ENCODE assay signal across 1 cellular context in the genomic region with DNA sequence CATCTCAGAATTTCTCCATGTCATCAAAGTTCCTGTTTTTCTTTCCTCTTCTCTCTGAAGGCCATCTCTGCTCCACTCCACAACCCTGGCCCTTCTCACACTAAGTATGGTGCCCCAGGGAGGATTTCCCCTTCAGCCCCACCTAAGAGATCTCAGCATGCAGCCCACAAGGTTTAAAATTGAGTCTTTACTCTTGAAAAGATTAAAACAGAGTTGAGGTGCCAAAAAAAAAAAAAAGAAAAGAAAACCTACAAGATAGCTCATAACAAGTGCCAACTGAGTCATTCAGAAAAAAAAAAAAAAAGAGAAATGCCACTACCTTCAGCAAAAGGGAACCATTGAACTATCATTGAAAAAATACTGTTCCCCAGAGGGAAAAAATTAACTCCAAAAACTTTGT.
TF ChIP-seq lines count a peak whose summit lies in the region.

No MANE protein-coding gene starts in this region.

TF ChIP-seq in GM12878, 131 proteins besides CTCF, POLR2A, EP300 and RAD21 (continued from another document and continues in another):
- TF ChIP-seq ATF2 (IDR thresholded peaks at IDR 0.05; ENCODE audit: low read length) (peak; percentile 51; the same call in 1 of the 2 replicates), CEBPB (IDR thresholded peaks at IDR 0.05; ENCODE audit: borderline replicate concordance in 1 of 2, low read depth in 2 of 2, low read length in 2 of 2) (no peak), YY1 (IDR thresholded peaks at IDR 0.05; ENCODE audit: low read depth, low read length) (no peak), NFIC (IDR thresholded peaks at IDR 0.05; ENCODE audit: low read depth, low read length) (peak; percentile 69), MEF2A (IDR thresholded peaks at IDR 0.05; ENCODE audit: insufficient read depth, low read depth, low read length) (no peak), MTA3 (IDR thresholded peaks at IDR 0.05; ENCODE audit: borderline replicate concordance, low read length) (no peak), ELK1 (IDR thresholded peaks at IDR 0.05; ENCODE audit: low read depth, low read length) (no peak), SRF (IDR thresholded peaks at IDR 0.05; ENCODE audit: low read depth in 2 of 2, low read length in 2 of 2) (no peak), SMC3 (IDR thresholded peaks at IDR 0.05; ENCODE audit: borderline replicate concordance, low read length) (no peak), HDAC2 (IDR thresholded peaks at IDR 0.05) (no peak), ZBTB11 (CRISPR knock-in tag; IDR thresholded peaks at IDR 0.05) (no peak), MYB (IDR thresholded peaks at IDR 0.05; ENCODE audit: borderline replicate concordance, low read depth, low read length) (no peak), ZNF274 (IDR thresholded peaks at IDR 0.05; ENCODE audit: insufficient read depth, insufficient read length) (no peak), PML (IDR thresholded peaks at IDR 0.05; ENCODE audit: low read length) (no peak), TARDBP (IDR thresholded peaks at IDR 0.05; ENCODE audit: borderline replicate concordance) (no peak), TBL1XR1 (IDR thresholded peaks at IDR 0.05; ENCODE audit: low read depth, low read length) (no peak), CHD4 (IDR thresholded peaks at IDR 0.05) (no peak), BCL11A (IDR thresholded peaks at IDR 0.05; ENCODE audit: low read depth, low read length) (no peak), MEF2B (IDR thresholded peaks at IDR 0.05; ENCODE audit: partially characterized antibody, poor library complexity, severe bottlenecking) (peak; percentile 32), POU2F2 (IDR thresholded peaks at IDR 0.05; ENCODE audit: borderline replicate concordance, low read depth, low read length) (no peak), USF1 (IDR thresholded peaks at IDR 0.05; ENCODE audit: borderline replicate concordance, extremely low read length, insufficient read depth, low read depth, low read length) (no peak), BRCA1 (IDR thresholded peaks at IDR 0.05; ENCODE audit: low read depth, low read length) (no peak), ZNF622 (IDR thresholded peaks at IDR 0.05) (no peak), CBX5 (IDR thresholded peaks at IDR 0.05; ENCODE audit: low read depth) (no peak), SUPT20H (IDR thresholded peaks at IDR 0.05; ENCODE audit: borderline replicate concordance, control insufficient read depth, low read depth, low read length) (no peak), HDGF (IDR thresholded peaks at IDR 0.05) (no peak), RFX5 (IDR thresholded peaks at IDR 0.05; ENCODE audit: low read depth, low read length) (no peak), HCFC1 (IDR thresholded peaks at IDR 0.05; ENCODE audit: low read length) (no peak), HDAC6 (IDR thresholded peaks at IDR 0.05; ENCODE audit: unreplicated experiment) (no peak), KLF5 (IDR thresholded peaks at IDR 0.05; ENCODE audit: partially characterized antibody) (no peak), MTA2 (IDR thresholded peaks at IDR 0.05; ENCODE audit: low read depth) (peak; percentile 49; the same call in 1 of the 2 replicates), EED (IDR thresholded peaks at IDR 0.05; ENCODE audit: low read depth) (no peak), FOXM1 (IDR thresholded peaks at IDR 0.05; ENCODE audit: low read depth, low read length) (0 out of 2 replicates have a peak, but pooled peaks have one; percentile 18)
- TF ChIP-seq, protein P1, sequence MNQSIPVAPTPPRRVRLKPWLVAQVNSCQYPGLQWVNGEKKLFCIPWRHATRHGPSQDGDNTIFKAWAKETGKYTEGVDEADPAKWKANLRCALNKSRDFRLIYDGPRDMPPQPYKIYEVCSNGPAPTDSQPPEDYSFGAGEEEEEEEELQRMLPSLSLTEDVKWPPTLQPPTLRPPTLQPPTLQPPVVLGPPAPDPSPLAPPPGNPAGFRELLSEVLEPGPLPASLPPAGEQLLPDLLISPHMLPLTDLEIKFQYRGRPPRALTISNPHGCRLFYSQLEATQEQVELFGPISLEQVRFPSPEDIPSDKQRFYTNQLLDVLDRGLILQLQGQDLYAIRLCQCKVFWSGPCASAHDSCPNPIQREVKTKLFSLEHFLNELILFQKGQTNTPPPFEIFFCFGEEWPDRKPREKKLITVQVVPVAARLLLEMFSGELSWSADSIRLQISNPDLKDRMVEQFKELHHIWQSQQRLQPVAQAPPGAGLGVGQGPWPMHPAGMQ (IDR thresholded peaks at IDR 0.05; ENCODE audit: borderline replicate concordance): no peak
- TF ChIP-seq, protein P2, sequence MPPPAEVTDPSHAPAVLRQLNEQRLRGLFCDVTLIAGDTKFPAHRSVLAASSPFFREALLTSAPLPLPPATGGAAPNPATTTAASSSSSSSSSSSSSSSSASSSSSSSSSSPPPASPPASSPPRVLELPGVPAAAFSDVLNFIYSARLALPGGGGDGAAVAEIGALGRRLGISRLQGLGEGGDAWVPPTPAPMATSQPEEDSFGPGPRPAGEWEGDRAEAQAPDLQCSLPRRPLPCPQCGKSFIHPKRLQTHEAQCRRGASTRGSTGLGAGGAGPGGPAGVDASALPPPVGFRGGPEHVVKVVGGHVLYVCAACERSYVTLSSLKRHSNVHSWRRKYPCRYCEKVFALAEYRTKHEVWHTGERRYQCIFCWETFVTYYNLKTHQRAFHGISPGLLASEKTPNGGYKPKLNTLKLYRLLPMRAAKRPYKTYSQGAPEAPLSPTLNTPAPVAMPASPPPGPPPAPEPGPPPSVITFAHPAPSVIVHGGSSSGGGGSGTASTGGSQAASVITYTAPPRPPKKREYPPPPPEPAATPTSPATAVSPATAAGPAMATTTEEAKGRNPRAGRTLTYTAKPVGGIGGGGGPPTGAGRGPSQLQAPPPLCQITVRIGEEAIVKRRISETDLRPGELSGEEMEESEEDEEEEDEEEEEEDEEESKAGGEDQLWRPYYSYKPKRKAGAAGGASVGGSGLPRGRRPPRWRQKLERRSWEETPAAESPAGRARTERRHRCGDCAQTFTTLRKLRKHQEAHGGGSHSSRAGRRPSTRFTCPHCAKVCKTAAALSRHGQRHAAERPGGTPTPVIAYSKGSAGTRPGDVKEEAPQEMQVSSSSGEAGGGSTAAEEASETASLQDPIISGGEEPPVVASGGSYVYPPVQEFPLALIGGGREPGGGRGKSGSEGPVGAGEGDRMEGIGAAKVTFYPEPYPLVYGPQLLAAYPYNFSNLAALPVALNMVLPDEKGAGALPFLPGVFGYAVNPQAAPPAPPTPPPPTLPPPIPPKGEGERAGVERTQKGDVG (CRISPR knock-in tag; IDR thresholded peaks at IDR 0.05): no peak
- TF ChIP-seq, protein P3, sequence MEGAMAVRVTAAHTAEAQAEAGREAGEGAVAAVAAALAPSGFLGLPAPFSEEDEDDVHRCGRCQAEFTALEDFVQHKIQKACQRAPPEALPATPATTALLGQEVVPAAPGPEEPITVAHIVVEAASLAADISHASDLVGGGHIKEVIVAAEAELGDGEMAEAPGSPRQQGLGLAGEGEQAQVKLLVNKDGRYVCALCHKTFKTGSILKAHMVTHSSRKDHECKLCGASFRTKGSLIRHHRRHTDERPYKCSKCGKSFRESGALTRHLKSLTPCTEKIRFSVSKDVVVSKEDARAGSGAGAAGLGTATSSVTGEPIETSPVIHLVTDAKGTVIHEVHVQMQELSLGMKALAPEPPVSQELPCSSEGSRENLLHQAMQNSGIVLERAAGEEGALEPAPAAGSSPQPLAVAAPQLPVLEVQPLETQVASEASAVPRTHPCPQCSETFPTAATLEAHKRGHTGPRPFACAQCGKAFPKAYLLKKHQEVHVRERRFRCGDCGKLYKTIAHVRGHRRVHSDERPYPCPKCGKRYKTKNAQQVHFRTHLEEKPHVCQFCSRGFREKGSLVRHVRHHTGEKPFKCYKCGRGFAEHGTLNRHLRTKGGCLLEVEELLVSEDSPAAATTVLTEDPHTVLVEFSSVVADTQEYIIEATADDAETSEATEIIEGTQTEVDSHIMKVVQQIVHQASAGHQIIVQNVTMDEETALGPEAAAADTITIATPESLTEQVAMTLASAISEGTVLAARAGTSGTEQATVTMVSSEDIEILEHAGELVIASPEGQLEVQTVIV (IDR thresholded peaks at IDR 0.05; ENCODE audit: borderline replicate concordance, partially characterized antibody): no peak
- TF ChIP-seq, protein P4, sequence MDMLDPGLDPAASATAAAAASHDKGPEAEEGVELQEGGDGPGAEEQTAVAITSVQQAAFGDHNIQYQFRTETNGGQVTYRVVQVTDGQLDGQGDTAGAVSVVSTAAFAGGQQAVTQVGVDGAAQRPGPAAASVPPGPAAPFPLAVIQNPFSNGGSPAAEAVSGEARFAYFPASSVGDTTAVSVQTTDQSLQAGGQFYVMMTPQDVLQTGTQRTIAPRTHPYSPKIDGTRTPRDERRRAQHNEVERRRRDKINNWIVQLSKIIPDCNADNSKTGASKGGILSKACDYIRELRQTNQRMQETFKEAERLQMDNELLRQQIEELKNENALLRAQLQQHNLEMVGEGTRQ (IDR thresholded peaks at IDR 0.05; ENCODE audit: borderline replicate concordance, low read depth, low read length): no peak
- TF ChIP-seq, protein P5, sequence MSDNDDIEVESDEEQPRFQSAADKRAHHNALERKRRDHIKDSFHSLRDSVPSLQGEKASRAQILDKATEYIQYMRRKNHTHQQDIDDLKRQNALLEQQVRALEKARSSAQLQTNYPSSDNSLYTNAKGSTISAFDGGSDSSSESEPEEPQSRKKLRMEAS (IDR thresholded peaks at IDR 0.05; ENCODE audit: low read depth, low read length): no peak
- TF ChIP-seq, protein P6, sequence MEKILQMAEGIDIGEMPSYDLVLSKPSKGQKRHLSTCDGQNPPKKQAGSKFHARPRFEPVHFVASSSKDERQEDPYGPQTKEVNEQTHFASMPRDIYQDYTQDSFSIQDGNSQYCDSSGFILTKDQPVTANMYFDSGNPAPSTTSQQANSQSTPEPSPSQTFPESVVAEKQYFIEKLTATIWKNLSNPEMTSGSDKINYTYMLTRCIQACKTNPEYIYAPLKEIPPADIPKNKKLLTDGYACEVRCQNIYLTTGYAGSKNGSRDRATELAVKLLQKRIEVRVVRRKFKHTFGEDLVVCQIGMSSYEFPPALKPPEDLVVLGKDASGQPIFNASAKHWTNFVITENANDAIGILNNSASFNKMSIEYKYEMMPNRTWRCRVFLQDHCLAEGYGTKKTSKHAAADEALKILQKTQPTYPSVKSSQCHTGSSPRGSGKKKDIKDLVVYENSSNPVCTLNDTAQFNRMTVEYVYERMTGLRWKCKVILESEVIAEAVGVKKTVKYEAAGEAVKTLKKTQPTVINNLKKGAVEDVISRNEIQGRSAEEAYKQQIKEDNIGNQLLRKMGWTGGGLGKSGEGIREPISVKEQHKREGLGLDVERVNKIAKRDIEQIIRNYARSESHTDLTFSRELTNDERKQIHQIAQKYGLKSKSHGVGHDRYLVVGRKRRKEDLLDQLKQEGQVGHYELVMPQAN (conservative IDR thresholded peaks at IDR 0.05): no peak
- TF ChIP-seq, protein P7, sequence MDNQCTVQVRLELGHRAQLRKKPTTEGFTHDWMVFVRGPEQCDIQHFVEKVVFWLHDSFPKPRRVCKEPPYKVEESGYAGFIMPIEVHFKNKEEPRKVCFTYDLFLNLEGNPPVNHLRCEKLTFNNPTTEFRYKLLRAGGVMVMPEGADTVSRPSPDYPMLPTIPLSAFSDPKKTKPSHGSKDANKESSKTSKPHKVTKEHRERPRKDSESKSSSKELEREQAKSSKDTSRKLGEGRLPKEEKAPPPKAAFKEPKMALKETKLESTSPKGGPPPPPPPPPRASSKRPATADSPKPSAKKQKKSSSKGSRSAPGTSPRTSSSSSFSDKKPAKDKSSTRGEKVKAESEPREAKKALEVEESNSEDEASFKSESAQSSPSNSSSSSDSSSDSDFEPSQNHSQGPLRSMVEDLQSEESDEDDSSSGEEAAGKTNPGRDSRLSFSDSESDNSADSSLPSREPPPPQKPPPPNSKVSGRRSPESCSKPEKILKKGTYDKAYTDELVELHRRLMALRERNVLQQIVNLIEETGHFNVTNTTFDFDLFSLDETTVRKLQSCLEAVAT (IDR thresholded peaks at IDR 0.05): no peak
